In genomic region chr3:196287405-196288140, GRCh38 we compare ENCODE assay signal across 8 cellular contexts. TPM values are rescaled to one million over a fixed set of nuclear protein-coding genes. Genes with fewer than 3 reads are reported as not detected.
DNase-seq lines count a peak whose midpoint lies in the region; ATAC-seq and TF ChIP-seq lines count a peak whose summit lies in the region.

Gene PCYT1A (minus strand): TSS chr3:196287726. CDS start chr3:196270531, 17,195 bp downstream.

- H3K36me3 ChIP-seq in suprapubic skin: no peaks in the 10 kb centered on the region

- DNase-seq in GM03348 (ENCODE audit: low spot score): peak; percentile 97
- DNase-seq in NCI-H1092 (lab: John Stamatoyannopoulos, UW): peak; percentile 92
- DNase-seq in SKM-1 (lab: John Stamatoyannopoulos, UW; ENCODE audit: unreplicated experiment): peak; percentile 98
- peak; percentile 92 for DNase-seq in glomerular visceral epithelial cell (ENCODE audit: extremely low spot score)
- DNase-seq in occipital lobe (lab: John Stamatoyannopoulos, UW): peak; percentile 90
- peak; percentile 94 to 95 for DNase-seq in suprapubic skin (ENCODE audit: low spot score in 2 of 2)

- peak in 1 of 2 donors; percentile 77 for TF ChIP-seq POLR2A in suprapubic skin (IDR thresholded peaks at IDR 0.05)

- H3K27ac Mint-ChIP-seq in activated naive CD8-positive, alpha-beta T cell: peak within 1 kb of the TSS; percentile 99

- H3K4me1 ChIP-seq in suprapubic skin: peaks cover 39% of the 10 kb centered on the region

- no peaks in the 10 kb centered on the region for H3K27me3 Mint-ChIP-seq in activated naive CD8-positive, alpha-beta T cell

- H3K4me3 Mint-ChIP-seq in activated naive CD8-positive, alpha-beta T cell: peak within 1 kb of the TSS; percentile 99

- no peaks in the 10 kb centered on the region for H3K9me3 Mint-ChIP-seq in activated naive CD8-positive, alpha-beta T cell (ENCODE audit: low read depth)

- no peaks in the 10 kb centered on the region for H3K36me3 Mint-ChIP-seq in activated naive CD8-positive, alpha-beta T cell

- peaks cover 40% of the 10 kb centered on the region for H3K4me1 Mint-ChIP-seq in activated naive CD8-positive, alpha-beta T cell (ENCODE audit: low read depth)

- peak within 1 kb of the TSS; percentile 95 for H3K4me3 ChIP-seq in suprapubic skin

- H3K9me3 ChIP-seq in suprapubic skin: no peaks in the 10 kb centered on the region

- no peak for TF ChIP-seq EP300 in suprapubic skin (IDR thresholded peaks at IDR 0.05)

- peak; percentile 83 for ATAC-seq in HG02571 (IDR thresholded peaks at IDR 0.05; ENCODE audit: unreplicated experiment)

- H3K27me3 ChIP-seq in suprapubic skin: no peaks in the 10 kb centered on the region

- peak within 1 kb of the TSS; percentile 96 for H3K27ac ChIP-seq in suprapubic skin

- WGBS in suprapubic skin: under 1% methylated on average over 19 of the region's 60 CpGs

- no peak for TF ChIP-seq CTCF in suprapubic skin (IDR thresholded peaks at IDR 0.05)

RNA-seq across cellular contexts. Expression of gene PCYT1A, which starts in this region (rescaled TPM):
- total RNA-seq in occipital lobe (18.6 TPM), suprapubic skin (100 to 1,000 TPM in 3 of 4 donors, 10 to 100 TPM in 1; 98.2 to 189 (median 141) TPM)

Comparison
In these comparisons a context has a peak if more than half of its experiments do, and no peak if none do; other contexts are left out.
1. Peak in every context shown above with its lines: DNase-seq, ATAC-seq, H3K4me3 ChIP-seq and H3K27ac ChIP-seq.